26 cellular contexts compared by ENCODE assay signal in the genomic region with DNA sequence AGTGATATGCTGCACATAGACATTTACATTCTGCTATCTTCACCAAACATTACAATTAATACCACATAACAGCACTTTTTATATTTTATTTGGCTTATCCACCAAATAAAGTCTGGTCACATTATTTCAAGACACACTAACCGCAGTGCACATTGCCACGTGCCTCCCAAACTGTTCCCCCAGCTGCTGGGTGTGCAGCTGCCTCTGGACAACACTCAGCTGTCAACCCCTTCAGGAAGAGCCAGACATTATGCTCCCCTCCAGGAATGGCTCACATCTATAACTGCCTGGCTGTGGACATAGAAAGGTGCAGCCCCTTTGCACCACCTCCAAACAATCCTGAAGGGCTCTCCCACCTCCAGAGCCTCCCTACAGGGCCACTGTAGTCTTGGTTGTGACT.
"Had no signal": no experiment of that assay in that cellular context is flagged by ENCODE, and none has a peak within 500 bp of the region (broad histone marks: within the 10 kb centered on the region; RNA-seq: fewer than 3 reads in every experiment).

No MANE protein-coding gene starts in this region.

- H3K4me3 ChIP-seq: dorsolateral prefrontal cortex, gastrocnemius medialis, lung, pancreas, right lobe of liver, smooth muscle cell, suprapubic skin, transverse colon, upper lobe of right lung, uterus had no signal

- H3K27ac ChIP-seq: gastrocnemius medialis, neutrophil, pancreas, right lobe of liver, suprapubic skin, transverse colon, upper lobe of right lung, uterus had no signal

- H3K36me3 ChIP-seq: gastrocnemius medialis, neutrophil, pancreas, right lobe of liver, suprapubic skin, transverse colon, upper lobe of right lung, uterus had no signal

- DNase-seq: cortex of kidney; dorsolateral prefrontal cortex; effector CD4-positive, alpha-beta T cell; foreskin fibroblast; gastrocnemius medialis; hippocampal formation; left colon; naive B cell; pancreas; retina; right lobe of liver; stimulated activated CD4-positive, alpha-beta T cell treated with anti-CD3 and anti-CD28 coated beads, Interleukin-12 subunit alpha, Interleukin-12 subunit beta, amount 100 ng/mL, for 4 hours; stimulated activated CD4-positive, alpha-beta T cell treated with anti-CD3 and anti-CD28 coated beads, Interleukin-1b, Interleukin-23, amount 100 ng/mL, for 48 hours; stimulated activated CD4-positive, alpha-beta T cell treated with anti-CD3 and anti-CD28 coated beads, Interleukin-4, amount 100 ng/mL, for 1 hour; stimulated activated CD8-positive, alpha-beta memory T cell treated with anti-CD3 and anti-CD28 coated beads, Interleukin-4, amount 100 ng/mL, for 48 hours; stimulated activated naive CD4-positive, alpha-beta T cell; stimulated activated naive CD8-positive, alpha-beta T cell treated with anti-CD3 and anti-CD28 coated beads, Interleukin-15, amount 100 ng/mL, for 72 hours; transverse colon; upper lobe of right lung; uterus had no signal

- ATAC-seq: esophagus mucosa; gastrocnemius medialis; left colon; natural killer cell treated with Interleukin-12 subunit alpha and Interleukin-12 subunit beta and Interleukin-15 and Interleukin-18, amount 100 ng/mL, for 72 hours; pancreas; right lobe of liver; stimulated activated naive CD8-positive, alpha-beta T cell treated with anti-CD3 and anti-CD28 coated beads, Interleukin-15, amount 100 ng/mL, for 72 hours; upper lobe of right lung had no signal

- H3K9me3 ChIP-seq: gastrocnemius medialis, neutrophil, pancreas, right lobe of liver, suprapubic skin, transverse colon, upper lobe of right lung, uterus had no signal

- H3K27me3 ChIP-seq: dorsolateral prefrontal cortex, gastrocnemius medialis, neutrophil, pancreas, right lobe of liver, suprapubic skin, transverse colon, upper lobe of right lung, uterus had no signal

- H3K4me1 ChIP-seq: gastrocnemius medialis, pancreas, right lobe of liver, suprapubic skin, transverse colon, upper lobe of right lung, uterus had no signal
